1 cellular context compared by ENCODE assay signal in genomic region chr12:114799574-114800487, GRCh38.
TF ChIP-seq lines count a peak whose summit lies in the region.

No MANE protein-coding gene starts in this region.

TF ChIP-seq in HepG2, 621 proteins besides CTCF, POLR2A, EP300 and RAD21 (continued from another document and continues in another):
- peak; percentile 90; the same call in 1 of the 2 replicates for TF ChIP-seq HINFP (CRISPR knock-in tag; IDR thresholded peaks at IDR 0.05; ENCODE audit: low read depth)
- no peak for TF ChIP-seq SRSF1 (optimal IDR thresholded peaks at IDR 0.05; ENCODE audit: low read depth, low read length)
- TF ChIP-seq ZSCAN5A (CRISPR knock-in tag; IDR thresholded peaks at IDR 0.05; ENCODE audit: borderline replicate concordance) = 0 out of 2 replicates have a peak, but pooled peaks have one; percentile 30
- TF ChIP-seq MLLT10 (CRISPR knock-in tag; IDR thresholded peaks at IDR 0.05) = no peak
- peak; percentile 96 for TF ChIP-seq PATZ1 (CRISPR knock-in tag; IDR thresholded peaks at IDR 0.05)
- TF ChIP-seq ZBTB7B (CRISPR knock-in tag; IDR thresholded peaks at IDR 0.05) = peak; percentile 96
- TF ChIP-seq EEA1 (CRISPR knock-in tag; IDR thresholded peaks at IDR 0.05; ENCODE audit: borderline replicate concordance) = peak; percentile 71; the same call in 1 of the 2 replicates
- TF ChIP-seq, protein P1, sequence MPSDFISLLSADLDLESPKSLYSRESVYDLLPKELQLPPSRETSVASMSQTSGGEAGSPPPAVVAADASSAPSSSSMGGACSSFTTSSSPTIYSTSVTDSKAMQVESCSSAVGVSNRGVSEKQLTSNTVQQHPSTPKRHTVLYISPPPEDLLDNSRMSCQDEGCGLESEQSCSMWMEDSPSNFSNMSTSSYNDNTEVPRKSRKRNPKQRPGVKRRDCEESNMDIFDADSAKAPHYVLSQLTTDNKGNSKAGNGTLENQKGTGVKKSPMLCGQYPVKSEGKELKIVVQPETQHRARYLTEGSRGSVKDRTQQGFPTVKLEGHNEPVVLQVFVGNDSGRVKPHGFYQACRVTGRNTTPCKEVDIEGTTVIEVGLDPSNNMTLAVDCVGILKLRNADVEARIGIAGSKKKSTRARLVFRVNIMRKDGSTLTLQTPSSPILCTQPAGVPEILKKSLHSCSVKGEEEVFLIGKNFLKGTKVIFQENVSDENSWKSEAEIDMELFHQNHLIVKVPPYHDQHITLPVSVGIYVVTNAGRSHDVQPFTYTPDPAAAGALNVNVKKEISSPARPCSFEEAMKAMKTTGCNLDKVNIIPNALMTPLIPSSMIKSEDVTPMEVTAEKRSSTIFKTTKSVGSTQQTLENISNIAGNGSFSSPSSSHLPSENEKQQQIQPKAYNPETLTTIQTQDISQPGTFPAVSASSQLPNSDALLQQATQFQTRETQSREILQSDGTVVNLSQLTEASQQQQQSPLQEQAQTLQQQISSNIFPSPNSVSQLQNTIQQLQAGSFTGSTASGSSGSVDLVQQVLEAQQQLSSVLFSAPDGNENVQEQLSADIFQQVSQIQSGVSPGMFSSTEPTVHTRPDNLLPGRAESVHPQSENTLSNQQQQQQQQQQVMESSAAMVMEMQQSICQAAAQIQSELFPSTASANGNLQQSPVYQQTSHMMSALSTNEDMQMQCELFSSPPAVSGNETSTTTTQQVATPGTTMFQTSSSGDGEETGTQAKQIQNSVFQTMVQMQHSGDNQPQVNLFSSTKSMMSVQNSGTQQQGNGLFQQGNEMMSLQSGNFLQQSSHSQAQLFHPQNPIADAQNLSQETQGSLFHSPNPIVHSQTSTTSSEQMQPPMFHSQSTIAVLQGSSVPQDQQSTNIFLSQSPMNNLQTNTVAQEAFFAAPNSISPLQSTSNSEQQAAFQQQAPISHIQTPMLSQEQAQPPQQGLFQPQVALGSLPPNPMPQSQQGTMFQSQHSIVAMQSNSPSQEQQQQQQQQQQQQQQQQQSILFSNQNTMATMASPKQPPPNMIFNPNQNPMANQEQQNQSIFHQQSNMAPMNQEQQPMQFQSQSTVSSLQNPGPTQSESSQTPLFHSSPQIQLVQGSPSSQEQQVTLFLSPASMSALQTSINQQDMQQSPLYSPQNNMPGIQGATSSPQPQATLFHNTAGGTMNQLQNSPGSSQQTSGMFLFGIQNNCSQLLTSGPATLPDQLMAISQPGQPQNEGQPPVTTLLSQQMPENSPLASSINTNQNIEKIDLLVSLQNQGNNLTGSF (CRISPR knock-in tag; IDR thresholded peaks at IDR 0.05) = no peak
- no peak for TF ChIP-seq PRPF4 (IDR thresholded peaks at IDR 0.05; ENCODE audit: low read depth, low read length, poor library complexity, severe bottlenecking)
- TF ChIP-seq RBM22 (optimal IDR thresholded peaks at IDR 0.05; ENCODE audit: low read length) = no peak
- TF ChIP-seq PTBP1 (IDR thresholded peaks at IDR 0.05; ENCODE audit: low read depth, low read length, poor library complexity, severe bottlenecking) = no peak
- TF ChIP-seq ZNF768 (CRISPR knock-in tag; IDR thresholded peaks at IDR 0.05) = peak; percentile 71
- peak; percentile 76; the same call in 1 of the 2 replicates for TF ChIP-seq STAT5B (CRISPR knock-in tag; IDR thresholded peaks at IDR 0.05)
- no peak for TF ChIP-seq KLF13 (CRISPR knock-in tag; IDR thresholded peaks at IDR 0.05)
- no peak for TF ChIP-seq ZNF180 (CRISPR knock-in tag; IDR thresholded peaks at IDR 0.05; ENCODE audit: borderline replicate concordance, low read depth)
- TF ChIP-seq MYNN (CRISPR knock-in tag; IDR thresholded peaks at IDR 0.05; ENCODE audit: low read depth) = no peak
- no peak for TF ChIP-seq CHD4 (IDR thresholded peaks at IDR 0.05; ENCODE audit: borderline replicate concordance, low read length)
- no peak for TF ChIP-seq REST (IDR thresholded peaks at IDR 0.05; ENCODE audit: borderline replicate concordance in 1 of 2, low read depth in 1 of 2, low read length in 2 of 2)
- TF ChIP-seq ZNF879 (CRISPR knock-in tag; IDR thresholded peaks at IDR 0.05) = no peak
- TF ChIP-seq, protein P2, sequence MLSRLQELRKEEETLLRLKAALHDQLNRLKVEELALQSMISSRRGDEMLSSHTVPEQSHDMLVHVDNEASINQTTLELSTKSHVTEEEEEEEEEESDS (CRISPR knock-in tag; IDR thresholded peaks at IDR 0.05; ENCODE audit: borderline replicate concordance) = no peak
- TF ChIP-seq ADNP (CRISPR knock-in tag; IDR thresholded peaks at IDR 0.05) = no peak
- TF ChIP-seq, protein P3, sequence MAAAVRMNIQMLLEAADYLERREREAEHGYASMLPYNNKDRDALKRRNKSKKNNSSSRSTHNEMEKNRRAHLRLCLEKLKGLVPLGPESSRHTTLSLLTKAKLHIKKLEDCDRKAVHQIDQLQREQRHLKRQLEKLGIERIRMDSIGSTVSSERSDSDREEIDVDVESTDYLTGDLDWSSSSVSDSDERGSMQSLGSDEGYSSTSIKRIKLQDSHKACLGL (CRISPR knock-in tag; IDR thresholded peaks at IDR 0.05) = 0 out of 2 replicates have a peak, but pooled peaks have one; percentile 33
- TF ChIP-seq ZNF451 (CRISPR knock-in tag; IDR thresholded peaks at IDR 0.05) = no peak
- no peak for TF ChIP-seq NFE2L2 (IDR thresholded peaks at IDR 0.05; ENCODE audit: low read length)
- no peak for TF ChIP-seq ZBTB46 (CRISPR knock-in tag; IDR thresholded peaks at IDR 0.05; ENCODE audit: borderline replicate concordance)
- TF ChIP-seq MBD4 (IDR thresholded peaks at IDR 0.05; ENCODE audit: borderline replicate concordance, low read length) = 0 out of 2 replicates have a peak, but pooled peaks have one; percentile 45
- TF ChIP-seq ISX (CRISPR knock-in tag; conservative IDR thresholded peaks at IDR 0.05) = no peak
- no peak for TF ChIP-seq SSRP1 (CRISPR knock-in tag; IDR thresholded peaks at IDR 0.05)
- TF ChIP-seq HNRNPLL (IDR thresholded peaks at IDR 0.05; ENCODE audit: low read depth, low read length, poor library complexity, severe bottlenecking) = peak; percentile 23
- no peak for TF ChIP-seq TEAD2 (CRISPR knock-in tag; IDR thresholded peaks at IDR 0.05)
- TF ChIP-seq MTF2 (CRISPR knock-in tag; IDR thresholded peaks at IDR 0.05; ENCODE audit: borderline replicate concordance) = no peak
- TF ChIP-seq, protein P4, sequence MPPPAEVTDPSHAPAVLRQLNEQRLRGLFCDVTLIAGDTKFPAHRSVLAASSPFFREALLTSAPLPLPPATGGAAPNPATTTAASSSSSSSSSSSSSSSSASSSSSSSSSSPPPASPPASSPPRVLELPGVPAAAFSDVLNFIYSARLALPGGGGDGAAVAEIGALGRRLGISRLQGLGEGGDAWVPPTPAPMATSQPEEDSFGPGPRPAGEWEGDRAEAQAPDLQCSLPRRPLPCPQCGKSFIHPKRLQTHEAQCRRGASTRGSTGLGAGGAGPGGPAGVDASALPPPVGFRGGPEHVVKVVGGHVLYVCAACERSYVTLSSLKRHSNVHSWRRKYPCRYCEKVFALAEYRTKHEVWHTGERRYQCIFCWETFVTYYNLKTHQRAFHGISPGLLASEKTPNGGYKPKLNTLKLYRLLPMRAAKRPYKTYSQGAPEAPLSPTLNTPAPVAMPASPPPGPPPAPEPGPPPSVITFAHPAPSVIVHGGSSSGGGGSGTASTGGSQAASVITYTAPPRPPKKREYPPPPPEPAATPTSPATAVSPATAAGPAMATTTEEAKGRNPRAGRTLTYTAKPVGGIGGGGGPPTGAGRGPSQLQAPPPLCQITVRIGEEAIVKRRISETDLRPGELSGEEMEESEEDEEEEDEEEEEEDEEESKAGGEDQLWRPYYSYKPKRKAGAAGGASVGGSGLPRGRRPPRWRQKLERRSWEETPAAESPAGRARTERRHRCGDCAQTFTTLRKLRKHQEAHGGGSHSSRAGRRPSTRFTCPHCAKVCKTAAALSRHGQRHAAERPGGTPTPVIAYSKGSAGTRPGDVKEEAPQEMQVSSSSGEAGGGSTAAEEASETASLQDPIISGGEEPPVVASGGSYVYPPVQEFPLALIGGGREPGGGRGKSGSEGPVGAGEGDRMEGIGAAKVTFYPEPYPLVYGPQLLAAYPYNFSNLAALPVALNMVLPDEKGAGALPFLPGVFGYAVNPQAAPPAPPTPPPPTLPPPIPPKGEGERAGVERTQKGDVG (CRISPR knock-in tag; IDR thresholded peaks at IDR 0.05; ENCODE audit: borderline replicate concordance) = peak; percentile 96; the same call in 1 of the 2 replicates
- peak; percentile 95 for TF ChIP-seq HNF1B (CRISPR knock-in tag; IDR thresholded peaks at IDR 0.05)
- peak; percentile 100 for TF ChIP-seq ZNF292 (CRISPR knock-in tag; IDR thresholded peaks at IDR 0.05; ENCODE audit: borderline replicate concordance, low read depth)
- peak; percentile 40; the same call in 1 of the 2 replicates for TF ChIP-seq GZF1 (CRISPR knock-in tag; IDR thresholded peaks at IDR 0.05)
- TF ChIP-seq FLYWCH1 (CRISPR knock-in tag; IDR thresholded peaks at IDR 0.05) = 0 out of 2 replicates have a peak, but pooled peaks have one; percentile 31
